In genomic region chr5:139293504-139294371, GRCh38 we compare ENCODE assay signal across 8 cellular contexts. TPM values are rescaled to one million over a fixed set of nuclear protein-coding genes. Genes with fewer than 3 reads are reported as not detected.
A peak's percentile ranks its signal among the peaks of the same experiment; 100 is the strongest.
DNase-seq lines count a peak whose midpoint lies in the region; ATAC-seq and TF ChIP-seq lines count a peak whose summit lies in the region.

Gene MATR3 (plus strand): TSS chr5:139293740. CDS start chr5:139307416, 13,676 bp downstream.

- H3K9me3 ChIP-seq in mucosa of stomach (ENCODE audit: control insufficient read depth, low read length): no peaks in the 10 kb centered on the region

- peaks cover 4% of the 10 kb centered on the region for H3K4me1 ChIP-seq in mucosa of stomach (ENCODE audit: control insufficient read depth, insufficient read depth, low read length)

- no peaks in the 10 kb centered on the region for H3K27me3 Mint-ChIP-seq in activated T-cell treated with anti-CD3 and anti-CD28 coated beads, Interleukin-2, amount 50 U/mL, for 24 hours

- H3K9me3 Mint-ChIP-seq in activated T-cell treated with anti-CD3 and anti-CD28 coated beads, Interleukin-2, amount 50 U/mL, for 24 hours: no peaks in the 10 kb centered on the region

- TF ChIP-seq POLR2A in erythroblast (IDR thresholded peaks at IDR 0.05; ENCODE audit: low read length): peak; percentile 98

- H3K27me3 ChIP-seq in mucosa of stomach (ENCODE audit: control insufficient read depth, insufficient read depth, low read length): no peaks in the 10 kb centered on the region

- DNase-seq in DMS114 treated with DMSO at 0.1 percent for 48 hours (lab: John Stamatoyannopoulos, UW; ENCODE audit: unreplicated experiment): peak; percentile 95
- DNase-seq in KBM-7: peak; percentile 95
- peak; percentile 94 for DNase-seq in activated T-cell treated with anti-CD3 and anti-CD28 coated beads, Interleukin-2, amount 50 U/mL, for 24 hours
- peak; percentile 96 to 97 for DNase-seq in erythroblast (lab: John Stamatoyannopoulos, UW)
- DNase-seq in stimulated activated CD8-positive, alpha-beta memory T cell treated with anti-CD3 and anti-CD28 coated beads, Interleukin-7, amount 100 ng/mL, for 1 hour (ENCODE audit: low read depth in 2 of 2): peak; percentile 85 to 89

- peak within 1 kb of the TSS; percentile 95 for H3K9ac ChIP-seq in mucosa of stomach (ENCODE audit: low read length)

- H3K4me3 ChIP-seq in mucosa of stomach (ENCODE audit: low read length): peak within 1 kb of the TSS; percentile 39

- in situ Hi-C loops in KBM-7 (cut with MboI; ENCODE audit: low pct_unique_long_range_greater_than_20kb, low sequenced_read_pairs): no loop called here

- H3K36me3 ChIP-seq in mucosa of stomach (ENCODE audit: control insufficient read depth, insufficient read depth, low read length): no peaks in the 10 kb centered on the region

- peak; percentile 72 for ATAC-seq in GM21619 (IDR thresholded peaks at IDR 0.05; ENCODE audit: unreplicated experiment)

- peak within 1 kb of the TSS; percentile 98 for H3K27ac Mint-ChIP-seq in activated T-cell treated with anti-CD3 and anti-CD28 coated beads, Interleukin-2, amount 50 U/mL, for 24 hours

- H3K36me3 Mint-ChIP-seq in activated T-cell treated with anti-CD3 and anti-CD28 coated beads, Interleukin-2, amount 50 U/mL, for 24 hours (ENCODE audit: low read depth): peaks cover 75% of the 10 kb centered on the region

- peaks cover 41% of the 10 kb centered on the region for H3K4me1 Mint-ChIP-seq in activated T-cell treated with anti-CD3 and anti-CD28 coated beads, Interleukin-2, amount 50 U/mL, for 24 hours (ENCODE audit: low read depth)

- peak within 1 kb of the TSS; percentile 99 for H3K4me3 Mint-ChIP-seq in activated T-cell treated with anti-CD3 and anti-CD28 coated beads, Interleukin-2, amount 50 U/mL, for 24 hours

TF ChIP-seq in PFSK-1, 5 proteins besides CTCF, POLR2A, EP300 and RAD21:
- TF ChIP-seq POLR2AphosphoS5 (IDR thresholded peaks at IDR 0.05; ENCODE audit: low read depth, low read length) (peak; percentile 90), TAF1 (IDR thresholded peaks at IDR 0.05; ENCODE audit: borderline replicate concordance, insufficient read depth, low read length) (peak; percentile 95), SIN3A (IDR thresholded peaks at IDR 0.05; ENCODE audit: borderline replicate concordance, insufficient read depth, low read length) (peak; percentile 82; the same call in 1 of the 2 replicates), FOXP2 (optimal IDR thresholded peaks at IDR 0.05; ENCODE audit: borderline replicate concordance, extremely low read depth, extremely low read length, insufficient read depth) (peak; percentile 32)
- TF ChIP-seq, protein P1, sequence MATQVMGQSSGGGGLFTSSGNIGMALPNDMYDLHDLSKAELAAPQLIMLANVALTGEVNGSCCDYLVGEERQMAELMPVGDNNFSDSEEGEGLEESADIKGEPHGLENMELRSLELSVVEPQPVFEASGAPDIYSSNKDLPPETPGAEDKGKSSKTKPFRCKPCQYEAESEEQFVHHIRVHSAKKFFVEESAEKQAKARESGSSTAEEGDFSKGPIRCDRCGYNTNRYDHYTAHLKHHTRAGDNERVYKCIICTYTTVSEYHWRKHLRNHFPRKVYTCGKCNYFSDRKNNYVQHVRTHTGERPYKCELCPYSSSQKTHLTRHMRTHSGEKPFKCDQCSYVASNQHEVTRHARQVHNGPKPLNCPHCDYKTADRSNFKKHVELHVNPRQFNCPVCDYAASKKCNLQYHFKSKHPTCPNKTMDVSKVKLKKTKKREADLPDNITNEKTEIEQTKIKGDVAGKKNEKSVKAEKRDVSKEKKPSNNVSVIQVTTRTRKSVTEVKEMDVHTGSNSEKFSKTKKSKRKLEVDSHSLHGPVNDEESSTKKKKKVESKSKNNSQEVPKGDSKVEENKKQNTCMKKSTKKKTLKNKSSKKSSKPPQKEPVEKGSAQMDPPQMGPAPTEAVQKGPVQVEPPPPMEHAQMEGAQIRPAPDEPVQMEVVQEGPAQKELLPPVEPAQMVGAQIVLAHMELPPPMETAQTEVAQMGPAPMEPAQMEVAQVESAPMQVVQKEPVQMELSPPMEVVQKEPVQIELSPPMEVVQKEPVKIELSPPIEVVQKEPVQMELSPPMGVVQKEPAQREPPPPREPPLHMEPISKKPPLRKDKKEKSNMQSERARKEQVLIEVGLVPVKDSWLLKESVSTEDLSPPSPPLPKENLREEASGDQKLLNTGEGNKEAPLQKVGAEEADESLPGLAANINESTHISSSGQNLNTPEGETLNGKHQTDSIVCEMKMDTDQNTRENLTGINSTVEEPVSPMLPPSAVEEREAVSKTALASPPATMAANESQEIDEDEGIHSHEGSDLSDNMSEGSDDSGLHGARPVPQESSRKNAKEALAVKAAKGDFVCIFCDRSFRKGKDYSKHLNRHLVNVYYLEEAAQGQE (IDR thresholded peaks at IDR 0.05; ENCODE audit: insufficient read depth in 1 of 2, low read depth in 2 of 2, low read length in 2 of 2): peak in 1 of 2 experiments; percentile 10; a peak in 1 of 4 replicates

RNA-seq across cellular contexts. Expression of gene MATR3, which starts in this region (rescaled TPM):
- polyA plus RNA-seq in PFSK-1 (2012; ENCODE audit: insufficient read length, low read depth): 67.3 TPM

Comparison
In these comparisons a context has a peak if more than half of its experiments do, and no peak if none do; other contexts are left out.
1. Peak in every context shown above with its lines: DNase-seq, ATAC-seq and H3K4me3 ChIP-seq.